9 cellular contexts compared by ENCODE assay signal in genomic region chr6:169556758-169557505, GRCh38.
DNase-seq lines count a peak whose midpoint lies in the region; ATAC-seq and TF ChIP-seq lines count a peak whose summit lies in the region.
"Had no signal": no experiment of that assay in that cellular context is flagged by ENCODE, and none has a peak within 500 bp of the region (broad histone marks: within the 10 kb centered on the region; RNA-seq: fewer than 3 reads in every experiment).

No MANE protein-coding gene starts in this region.

- H3K9me3 Mint-ChIP-seq in MCF 10A (ENCODE audit: unreplicated experiment), result no peaks in the 10 kb centered on the region

- CTCF ChIA-PET in MCF 10A (lab: Yijun Ruan, JAX), result no interaction called here

- H3K27ac Mint-ChIP-seq in MCF 10A (ENCODE audit: low read depth, unreplicated experiment), result no peak overlapping the region

- BruUV-seq in MCF 10A (replicated peaks; lab: Mats Ljungman, UMichigan), result no TSS peak

- H3K4me1 Mint-ChIP-seq in MCF 10A (ENCODE audit: insufficient read depth, unreplicated experiment), result no peaks in the 10 kb centered on the region

- H3K36me3 Mint-ChIP-seq in MCF 10A (ENCODE audit: insufficient read depth, unreplicated experiment), result no peaks in the 10 kb centered on the region

- no peak overlapping the region for H3K4me3 Mint-ChIP-seq in MCF 10A (ENCODE audit: unreplicated experiment)

- POLR2A ChIA-PET in MCF 10A (lab: Yijun Ruan, JAX), result no interaction called here

- DNase-seq in GM19238 (ENCODE audit: insufficient read length, low spot score), result peak; percentile 30
- peak; percentile 30 to 52 for DNase-seq in activated CD4-positive, alpha-beta T cell treated with anti-CD3 and anti-CD28 coated beads, Interleukin-2, amount 50 U/mL, for 48 hours
- peak in 2 of 3 donors; percentile 5 to 31 for DNase-seq in stimulated activated CD4-positive, alpha-beta T cell treated with anti-CD3 and anti-CD28 coated beads, TNF-alpha, amount 100 ng/mL, for 48 hours (ENCODE audit: low read depth in 3 of 3)
- no peak for DNase-seq in DMS 273 treated with DMSO at 0.1 percent for 48 hours (lab: John Stamatoyannopoulos, UW)
- DNase-seq in cerebellar cortex (ENCODE audit: low spot score), result no peak
- no peak for DNase-seq in NCI-H226
- no peak for DNase-seq in MCF 10A (ENCODE audit: unreplicated experiment)
- DNase-seq: lower lobe of right lung had no signal

- no peaks in the 10 kb centered on the region for H3K27me3 Mint-ChIP-seq in MCF 10A (ENCODE audit: insufficient read depth, unreplicated experiment)

- intact Hi-C loops in MCF 10A (cut with micrococcal nuclease), result no loop called here

- ATAC-seq in HG02884 (IDR thresholded peaks at IDR 0.05; ENCODE audit: unreplicated experiment), result peak; percentile 100

- TF ChIP-seq CTCF in MCF 10A (IDR thresholded peaks at IDR 0.05; ENCODE audit: unreplicated experiment), result no peak

Comparison
In these comparisons a context has a peak if more than half of its experiments do, and no peak if none do; other contexts are left out.
1. DNase-seq: peak in GM19238 (single experiment), activated CD4-positive, alpha-beta T cell treated with anti-CD3 and anti-CD28 coated beads, Interleukin-2, amount 50 U/mL, for 48 hours (2 of 2) and stimulated activated CD4-positive, alpha-beta T cell treated with anti-CD3 and anti-CD28 coated beads, TNF-alpha, amount 100 ng/mL, for 48 hours (2 of 3); none in DMS 273 treated with DMSO at 0.1 percent for 48 hours (single experiment), cerebellar cortex (single experiment), NCI-H226 (single experiment) and MCF 10A (single experiment).